Comparison of ENCODE assay signal across 10 cellular contexts in genomic region chr18:12645751-12646203, GRCh38. TPM values are rescaled to one million over a fixed set of nuclear protein-coding genes. Genes with fewer than 3 reads are reported as not detected.
DNase-seq lines count a peak whose midpoint lies in the region; ATAC-seq and TF ChIP-seq lines count a peak whose summit lies in the region.
"Had no signal": no experiment of that assay in that cellular context is flagged by ENCODE, and none has a peak within 500 bp of the region (broad histone marks: within the 10 kb centered on the region; RNA-seq: fewer than 3 reads in every experiment).

No MANE protein-coding gene starts in this region.

- peak; percentile 30 for DNase-seq in NCI-H226
- no peak for DNase-seq in esophagus muscularis mucosa (ENCODE audit: extremely low spot score)
- DNase-seq in mesothelial cell of epicardium (ENCODE audit: low spot score in 2 of 2, unreplicated experiment in 2 of 2): no peak
- no peak for DNase-seq in NCI-H2171 treated with DMSO at 0.1 percent for 48 hours (lab: John Stamatoyannopoulos, UW)
- DNase-seq: activated B cell treated with CpG ODN at 0.5 μM for 24 hours, MV-4-11 had no signal

- no peak for TF ChIP-seq POLR2A in esophagus muscularis mucosa (IDR thresholded peaks at IDR 0.05; ENCODE audit: low read depth)

- TF ChIP-seq EP300 in esophagus muscularis mucosa (IDR thresholded peaks at IDR 0.05): no peak

- no peaks in the 10 kb centered on the region for H3K9me3 ChIP-seq in esophagus muscularis mucosa

- ATAC-seq in GM21381 (IDR thresholded peaks at IDR 0.05; ENCODE audit: unreplicated experiment) (no peak), HG03457 (IDR thresholded peaks at IDR 0.05; ENCODE audit: unreplicated experiment) (no peak), HG03521 (IDR thresholded peaks at IDR 0.05; ENCODE audit: unreplicated experiment) (no peak)

- H3K27me3 Mint-ChIP-seq in mesothelial cell of epicardium (ENCODE audit: low read depth): no peaks in the 10 kb centered on the region

- H3K4me1 Mint-ChIP-seq in mesothelial cell of epicardium: peaks cover 18% of the 10 kb centered on the region
- H3K4me1 Mint-ChIP-seq: activated B cell treated with CpG ODN at 0.5 μM for 24 hours had no signal

- WGBS in esophagus muscularis mucosa: 47% methylated on average over 8 of the region's 10 CpGs

- H3K36me3 ChIP-seq in esophagus muscularis mucosa: no peaks in the 10 kb centered on the region

- peaks cover 1% of the 10 kb centered on the region for H3K36me3 Mint-ChIP-seq in mesothelial cell of epicardium

- intact Hi-C loops in esophagus muscularis mucosa (cut with DNase I): no loop called here

- no peaks in the 10 kb centered on the region for H3K9me3 Mint-ChIP-seq in mesothelial cell of epicardium
- H3K9me3 Mint-ChIP-seq: activated B cell treated with CpG ODN at 0.5 μM for 24 hours had no signal

- H3K27ac ChIP-seq in 22Rv1 (peak overlapping the region; percentile 48), esophagus muscularis mucosa (replicated peaks in 1 of 4) (peak overlapping the region in 3 of 4 donors; percentile 16 to 57 (median 54))

- TF ChIP-seq CTCF in 22Rv1 (IDR thresholded peaks at IDR 0.05): no peak
- TF ChIP-seq CTCF in esophagus muscularis mucosa (IDR thresholded peaks at IDR 0.05): no peak
- TF ChIP-seq CTCF in mesothelial cell of epicardium (IDR thresholded peaks at IDR 0.05; ENCODE audit: unreplicated experiment): no peak

- H3K4me3 Mint-ChIP-seq in mesothelial cell of epicardium: no peak overlapping the region
- H3K4me3 Mint-ChIP-seq: activated B cell treated with CpG ODN at 0.5 μM for 24 hours had no signal

- H3K27ac Mint-ChIP-seq in mesothelial cell of epicardium: peak overlapping the region; percentile 5
- H3K27ac Mint-ChIP-seq: activated B cell treated with CpG ODN at 0.5 μM for 24 hours had no signal

- H3K27me3 ChIP-seq in esophagus muscularis mucosa: no peaks in the 10 kb centered on the region

- peaks cover 9 to 40% (median 34%) of the 10 kb centered on the region in 4 donors for H3K4me1 ChIP-seq in esophagus muscularis mucosa

- H3K4me3 ChIP-seq in esophagus muscularis mucosa: no peak overlapping the region

RNA-seq across cellular contexts. Expression of gene SPIRE1, which starts 12.1 kb away (rescaled TPM):
- 10 to 100 TPM; 33.2 to 48.3 (median 40.2) TPM for total RNA-seq in esophagus muscularis mucosa
- total RNA-seq in mesothelial cell of epicardium: 24.2 to 27.4 TPM (median 25.1 TPM) in 3 replicates

RNA-seq across cellular contexts. Expression of gene CEP76, which starts 56.7 kb away (rescaled TPM):
- total RNA-seq in esophagus muscularis mucosa (1 to 10 TPM; 5.0 to 8.7 (median 5.8) TPM), mesothelial cell of epicardium (8.9 to 9.6 TPM (median 9.4 TPM) in 3 replicates)

RNA-seq across cellular contexts. Expression of gene PSMG2, which starts 57.1 kb away (rescaled TPM):
- total RNA-seq in esophagus muscularis mucosa (10 to 100 TPM; 59.8 to 92.9 (median 77.2) TPM), mesothelial cell of epicardium (55.3 to 59.0 TPM (median 58.5 TPM) in 3 replicates)
